In genomic region chr9:14356376-14356775, GRCh38 we compare ENCODE assay signal across 1 cellular context.
TF ChIP-seq lines count a peak whose summit lies in the region.

No MANE protein-coding gene starts in this region.

TF ChIP-seq in H1, 55 proteins besides CTCF, POLR2A, EP300 and RAD21:
- TF ChIP-seq SUZ12 (IDR thresholded peaks at IDR 0.05; ENCODE audit: low read length) (no peak), GABPA (IDR thresholded peaks at IDR 0.05; ENCODE audit: borderline replicate concordance, insufficient read depth, low read length) (no peak), ATF3 (IDR thresholded peaks at IDR 0.05; ENCODE audit: insufficient read depth, low read depth, low read length) (no peak), RBBP5 (IDR thresholded peaks at IDR 0.05; ENCODE audit: borderline replicate concordance, low read depth, low read length) (no peak), EGR1 (IDR thresholded peaks at IDR 0.05; ENCODE audit: borderline replicate concordance, low read depth, low read length) (no peak), SRF (IDR thresholded peaks at IDR 0.05; ENCODE audit: low read depth, low read length) (no peak), YY1 (IDR thresholded peaks at IDR 0.05; ENCODE audit: low read depth, low read length) (no peak), FOSL1 (IDR thresholded peaks at IDR 0.05; ENCODE audit: insufficient read depth, low read depth, low read length) (no peak), JUN (IDR thresholded peaks at IDR 0.05; ENCODE audit: low read depth, low read length) (no peak), POU5F1 (IDR thresholded peaks at IDR 0.05; ENCODE audit: low read depth, low read length) (no peak), CHD1 (IDR thresholded peaks at IDR 0.05; ENCODE audit: low read depth, low read length) (no peak), USF2 (IDR thresholded peaks at IDR 0.05; ENCODE audit: low read length) (no peak)
